13 cellular contexts compared by ENCODE assay signal in genomic region chr5:111948517-111948916, GRCh38.
DNase-seq lines count a peak whose midpoint lies in the region; ATAC-seq and TF ChIP-seq lines count a peak whose summit lies in the region.
"Had no signal": no experiment of that assay in that cellular context is flagged by ENCODE, and none has a peak within 500 bp of the region (broad histone marks: within the 10 kb centered on the region; RNA-seq: fewer than 3 reads in every experiment).

No MANE protein-coding gene starts in this region.

- CTCF ChIA-PET in AG04450 (lab: Charles Lee), result no interaction called here

- no peak overlapping the region for H2BK120ac ChIP-seq in mesenchymal stem cell (ENCODE audit: low read depth, low read length)

- no peak overlapping the region for H2AFZ ChIP-seq in mesenchymal stem cell (ENCODE audit: low read depth, low read length)

- no peaks in the 10 kb centered on the region for H3K36me3 ChIP-seq in mesenchymal stem cell (ENCODE audit: control insufficient read depth in 1 of 2, insufficient read depth in 2 of 2, low read depth in 1 of 2, low read length in 2 of 2)
- no peaks in the 10 kb centered on the region for H3K36me3 ChIP-seq in BE2C

- H3K9ac ChIP-seq in mesenchymal stem cell (ENCODE audit: low read length), result peak overlapping the region; percentile 61

- no peak overlapping the region for H2BK5ac ChIP-seq in mesenchymal stem cell (ENCODE audit: low read depth, low read length, poor library complexity, severe bottlenecking)

- H3K14ac ChIP-seq in mesenchymal stem cell (ENCODE audit: low read length in 2 of 2), result no peak overlapping the region

- no peak overlapping the region for H2BK15ac ChIP-seq in mesenchymal stem cell (ENCODE audit: low read depth, poor library complexity, severe bottlenecking)

- no peak overlapping the region for H3K4ac ChIP-seq in mesenchymal stem cell (ENCODE audit: low read depth in 1 of 2, low read length in 2 of 2)

- no peak overlapping the region for H3K4me2 ChIP-seq in mesenchymal stem cell (ENCODE audit: low read length, poor library complexity, severe bottlenecking)

- no peak overlapping the region for H4K91ac ChIP-seq in mesenchymal stem cell (ENCODE audit: low read length)

- no peak overlapping the region for H3K4me3 ChIP-seq in AG04450 (ENCODE audit: low read depth, low read length)
- H3K4me3 ChIP-seq in epithelial cell of esophagus (ENCODE audit: low read length), result no peak overlapping the region
- H3K4me3 ChIP-seq in mesenchymal stem cell (ENCODE audit: insufficient read depth in 1 of 2, low read depth in 1 of 2, low read length in 2 of 2), result no peak overlapping the region
- H3K4me3 ChIP-seq in BE2C (ENCODE audit: low read depth, low read length), result no peak overlapping the region

- H2BK12ac ChIP-seq in mesenchymal stem cell (ENCODE audit: low read length in 2 of 2), result no peak overlapping the region

- H3K27ac ChIP-seq in AG04450 (ENCODE audit: low read depth, low read length) (peak overlapping the region; percentile 40), mesenchymal stem cell (ENCODE audit: low read length, poor library complexity, severe bottlenecking) (peak overlapping the region; percentile 70)

- TF ChIP-seq CTCF in AG04450 (IDR thresholded peaks at IDR 0.05; ENCODE audit: low read depth, low read length) (no peak), epithelial cell of esophagus (IDR thresholded peaks at IDR 0.05; ENCODE audit: insufficient read depth, low read depth, low read length, missing control alignments) (no peak), BE2C (IDR thresholded peaks at IDR 0.05; ENCODE audit: low read depth, low read length) (no peak)

- whole genome bisulfite sequencing in mesenchymal stem cell, result 32% methylated on average over 2 of the region's 2 CpGs

- DNase-seq in AG04450 (ENCODE audit: low read depth, low spot score) (peak; percentile 86), M059J (ENCODE audit: low read depth) (peak; percentile 85), epithelial cell of esophagus (ENCODE audit: low read depth) (peak; percentile 86), mesenchymal stem cell (peak; percentile 88), NOMO-1 treated with dmso at 0.1 percent for 144 hours (lab: John Stamatoyannopoulos, UW; ENCODE audit: unreplicated experiment) (no peak), BE2C (no peak), putamen (ENCODE audit: low spot score) (no peak)
- DNase-seq: activated naive CD8-positive, alpha-beta T cell treated with anti-CD3 and anti-CD28 coated beads for 36 hours; AML-193; GDM1; NCI-H1930; stimulated activated CD4-positive, alpha-beta T cell treated with anti-CD3 and anti-CD28 coated beads, Interleukin-4, amount 100 ng/mL, for 4 hours had no signal

- H3K4me1 ChIP-seq in mesenchymal stem cell (ENCODE audit: control insufficient read depth, insufficient read depth, low read depth, low read length) (peaks cover 2% of the 10 kb centered on the region), BE2C (peaks cover 3% of the 10 kb centered on the region)

- H3K9me3 ChIP-seq in AG04450 (ENCODE audit: control insufficient read depth, insufficient read depth, low read length), result no peaks in the 10 kb centered on the region
- no peaks in the 10 kb centered on the region for H3K9me3 ChIP-seq in mesenchymal stem cell (ENCODE audit: control insufficient read depth, low read length)
- no peaks in the 10 kb centered on the region for H3K9me3 ChIP-seq in BE2C

- no peaks in the 10 kb centered on the region for H3K79me1 ChIP-seq in mesenchymal stem cell (replicated peaks; ENCODE audit: low read length, poor library complexity, severe bottlenecking)

- ATAC-seq in HG02981 (IDR thresholded peaks at IDR 0.05; ENCODE audit: unreplicated experiment), result no peak

- H3K27me3 ChIP-seq in AG04450 (ENCODE audit: control insufficient read depth, insufficient read depth, low read length) (no peaks in the 10 kb centered on the region), mesenchymal stem cell (ENCODE audit: control insufficient read depth in 1 of 2, insufficient read depth in 1 of 2, low read length in 2 of 2) (no peaks in the 10 kb centered on the region), BE2C (no peaks in the 10 kb centered on the region)

- POLR2A ChIA-PET in AG04450 (lab: Yijun Ruan, JAX), result no interaction called here

- H4K8ac ChIP-seq in mesenchymal stem cell (ENCODE audit: low read length), result no peak overlapping the region

- H3K23ac ChIP-seq in mesenchymal stem cell (ENCODE audit: low read length in 2 of 2), result no peak overlapping the region

- no peak overlapping the region for H3K18ac ChIP-seq in mesenchymal stem cell (ENCODE audit: low read depth in 1 of 2, low read length in 2 of 2)

- H2AK5ac ChIP-seq in mesenchymal stem cell (ENCODE audit: low read length, severe bottlenecking), result no peak overlapping the region

Comparison
In these comparisons a context has a peak if more than half of its experiments do, and no peak if none do; other contexts are left out.
1. DNase-seq: peak in AG04450 (single experiment), M059J (single experiment), epithelial cell of esophagus (single experiment) and mesenchymal stem cell (single experiment); none in NOMO-1 treated with dmso at 0.1 percent for 144 hours (single experiment), BE2C (single experiment) and putamen (single experiment).